ENCODE assay signal across 28 cellular contexts in the genomic region with DNA sequence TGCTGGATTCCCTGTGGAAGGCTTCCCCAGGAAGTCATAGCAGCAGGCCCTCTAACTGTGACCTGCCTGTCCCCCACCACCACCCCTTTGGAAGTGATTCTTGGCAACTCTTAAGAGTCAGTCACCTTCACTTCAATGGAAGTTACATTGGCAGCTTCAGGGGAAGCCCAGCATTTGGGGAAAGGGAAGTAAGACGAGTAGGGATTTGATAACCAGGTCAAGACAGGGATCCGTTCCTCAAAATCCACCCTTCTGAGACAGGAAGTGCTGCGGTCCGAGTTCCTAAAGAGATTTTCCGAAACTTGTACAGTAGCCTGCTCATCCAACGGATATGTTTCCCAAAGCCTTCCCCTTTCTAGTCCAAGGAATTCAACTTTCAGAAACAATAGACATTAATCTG.
"Had no signal": no experiment of that assay in that cellular context is flagged by ENCODE, and none has a peak within 500 bp of the region (broad histone marks: within the 10 kb centered on the region; RNA-seq: fewer than 3 reads in every experiment).

No MANE protein-coding gene starts in this region.

- H3K36me3 ChIP-seq: gastrocnemius medialis, ovary, thoracic aorta, uterus had no signal

- H3K4me3 ChIP-seq: gastrocnemius medialis, hepatocyte, ovary, skin epidermis, thoracic aorta, uterus had no signal

- FAIRE-seq: bronchial epithelial cell, endometrium had no signal

- H3K27me3 ChIP-seq: gastrocnemius medialis, hepatocyte, ovary, uterus had no signal

- H3K4me2 ChIP-seq: hepatocyte had no signal

- DNase-seq: activated CD4-positive, alpha-beta T cell treated with anti-CD3 and anti-CD28 coated beads for 1 hour; activated CD4-positive, alpha-beta T cell treated with anti-CD3 and anti-CD28 coated beads, Interleukin-2, amount 10 ng/mL, durations not matched to agents 7 days and 5 days; activated CD8-positive, alpha-beta memory T cell treated with anti-CD3 and anti-CD28 coated beads, Interleukin-2, amount 10 ng/mL, durations not matched to agents 7 days and 5 days; activated CD8-positive, alpha-beta T cell treated with anti-CD3 and anti-CD28 coated beads for 36 hours; activated naive CD4-positive, alpha-beta T cell; activated T-cell treated with anti-CD3 and anti-CD28 coated beads for 4 hours; activated T-cell treated with anti-CD3 and anti-CD28 coated beads, Interleukin-2, amount 50 U/mL, for 72 hours; anterior cingulate cortex; effector CD4-positive, alpha-beta T cell; gastrocnemius medialis; islet precursor cell; midbrain; ovary; stimulated activated CD4-positive, alpha-beta T cell treated with anti-CD3 and anti-CD28 coated beads, Interleukin-12 subunit alpha, Interleukin-12 subunit beta, amount 100 ng/mL, for 4 hours; stimulated activated CD4-positive, alpha-beta T cell treated with anti-CD3 and anti-CD28 coated beads, Interleukin-4, amount 100 ng/mL, for 1 hour; stimulated activated naive CD8-positive, alpha-beta T cell treated with anti-CD3 and anti-CD28 coated beads, Interleukin-15, Interleukin-2, amounts not matched to agents 100 U/mL and 50 U/mL, for 24 hours; T-helper 9 cell; trophoblast cell; uterus; WERI-Rb-1 had no signal

- H3K79me2 ChIP-seq: hepatocyte had no signal

- H3K9me3 ChIP-seq: gastrocnemius medialis, ovary, thoracic aorta, uterus had no signal

- ATAC-seq: activated CD8-positive, alpha-beta memory T cell treated with anti-CD3 and anti-CD28 coated beads, Interleukin-2, amount 10 ng/mL, durations not matched to agents 7 days and 5 days; activated CD8-positive, alpha-beta T cell treated with anti-CD3 and anti-CD28 coated beads for 36 hours; activated T-cell treated with anti-CD3 and anti-CD28 coated beads, Interleukin-2, amount 50 U/mL, for 72 hours; gastrocnemius medialis; naive thymus-derived CD4-positive, alpha-beta T cell; sciatic nerve; stimulated activated naive CD8-positive, alpha-beta T cell treated with anti-CD3 and anti-CD28 coated beads, Interleukin-15, Interleukin-2, amounts not matched to agents 100 U/mL and 50 U/mL, for 24 hours had no signal

- H2AFZ ChIP-seq: hepatocyte had no signal

- H3K27ac ChIP-seq: epithelial cell of prostate, gastrocnemius medialis, hepatocyte, ovary, skin epidermis, thoracic aorta, WERI-Rb-1 had no signal
